1 cellular context compared by ENCODE assay signal in genomic region chr2:237934186-237934585, GRCh38.
TF ChIP-seq lines count a peak whose summit lies in the region.

No MANE protein-coding gene starts in this region.

TF ChIP-seq in GM23338, 12 proteins besides CTCF, POLR2A, EP300 and RAD21 (continued from another document):
- TF ChIP-seq ETS1 (IDR thresholded peaks at IDR 0.05) = no peak
- TF ChIP-seq EZH2phosphoT487 (IDR thresholded peaks at IDR 0.05; ENCODE audit: unreplicated experiment) = no peak
- TF ChIP-seq EZH2 (IDR thresholded peaks at IDR 0.05; ENCODE audit: low read depth, unreplicated experiment) = no peak
- TF ChIP-seq JUNB (IDR thresholded peaks at IDR 0.05; ENCODE audit: unreplicated experiment) = no peak
- TF ChIP-seq REST (IDR thresholded peaks at IDR 0.05; ENCODE audit: unreplicated experiment) = no peak
- no peak for TF ChIP-seq ZNF114 (CRISPR knock-in tag; IDR thresholded peaks at IDR 0.05)
- no peak for TF ChIP-seq NANOG (IDR thresholded peaks at IDR 0.05; ENCODE audit: borderline replicate concordance)
